Comparison of ENCODE assay signal across 18 cellular contexts in the genomic region with DNA sequence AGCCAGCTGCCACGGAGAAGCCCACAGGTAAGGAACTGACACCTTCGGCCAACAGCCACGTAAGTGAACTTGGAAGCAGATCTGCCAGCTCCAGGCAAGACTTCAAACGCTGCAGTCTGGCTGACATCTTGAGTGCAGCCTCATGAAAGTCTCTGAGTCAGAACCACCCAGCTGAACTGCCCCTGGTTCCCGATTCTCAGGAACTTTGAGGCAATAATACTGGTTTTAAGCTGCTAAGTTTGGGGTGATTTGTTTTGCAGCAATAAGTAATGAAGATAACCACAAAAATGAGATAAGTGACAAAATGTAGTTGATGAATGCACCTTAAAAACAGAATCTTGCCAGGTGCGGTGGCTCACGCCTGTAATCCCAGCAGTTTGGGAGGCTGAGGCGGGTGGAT. TPM values are rescaled to one million over a fixed set of nuclear protein-coding genes. Genes with fewer than 3 reads are reported as not detected.
"Had no signal": no experiment of that assay in that cellular context is flagged by ENCODE, and none has a peak within 500 bp of the region (broad histone marks: within the 10 kb centered on the region; RNA-seq: fewer than 3 reads in every experiment).

No MANE protein-coding gene starts in this region.

- H3K27me3 ChIP-seq: neutrophil, right atrium auricular region, stomach, upper lobe of left lung, vagina had no signal

- H3K4me3 Mint-ChIP-seq: immature natural killer cell; naive thymus-derived CD8-positive, alpha-beta T cell had no signal

- H3K9me3 ChIP-seq: left ventricle myocardium inferior, neutrophil, right atrium auricular region, stomach, upper lobe of left lung, vagina had no signal

- DNase-seq: dermis blood vessel endothelial cell; erythroblast; glutamatergic neuron; immature natural killer cell; kidney; left cardiac atrium; left ventricle myocardium inferior; naive thymus-derived CD8-positive, alpha-beta T cell; small intestine; stimulated activated CD4-positive, alpha-beta T cell treated with anti-CD3 and anti-CD28 coated beads, Interleukin-12 subunit alpha, Interleukin-12 subunit beta, amount 100 ng/mL, for 4 hours; stimulated activated naive CD4-positive, alpha-beta T cell; stomach; substantia nigra; upper lobe of left lung had no signal

- H3K4me1 Mint-ChIP-seq: immature natural killer cell had no signal

- H3K27ac Mint-ChIP-seq: immature natural killer cell had no signal

- H3K4me3 ChIP-seq: left ventricle myocardium inferior, right atrium auricular region, stomach, upper lobe of left lung, vagina had no signal

- H3K27ac ChIP-seq: left ventricle myocardium inferior, neutrophil, right atrium auricular region, upper lobe of left lung, vagina had no signal

- H3K9me3 Mint-ChIP-seq: immature natural killer cell; naive thymus-derived CD8-positive, alpha-beta T cell had no signal

- ATAC-seq: left cardiac atrium; naive thymus-derived CD8-positive, alpha-beta T cell had no signal

- H3K36me3 ChIP-seq: left ventricle myocardium inferior, neutrophil, right atrium auricular region, stomach, upper lobe of left lung, vagina had no signal

RNA-seq across cellular contexts. Expression of a gene that starts 48.5 kb away (rescaled TPM):
- polyA plus RNA-seq: neural cell had no signal
